ENCODE assay signal across 8 cellular contexts in the genomic region with DNA sequence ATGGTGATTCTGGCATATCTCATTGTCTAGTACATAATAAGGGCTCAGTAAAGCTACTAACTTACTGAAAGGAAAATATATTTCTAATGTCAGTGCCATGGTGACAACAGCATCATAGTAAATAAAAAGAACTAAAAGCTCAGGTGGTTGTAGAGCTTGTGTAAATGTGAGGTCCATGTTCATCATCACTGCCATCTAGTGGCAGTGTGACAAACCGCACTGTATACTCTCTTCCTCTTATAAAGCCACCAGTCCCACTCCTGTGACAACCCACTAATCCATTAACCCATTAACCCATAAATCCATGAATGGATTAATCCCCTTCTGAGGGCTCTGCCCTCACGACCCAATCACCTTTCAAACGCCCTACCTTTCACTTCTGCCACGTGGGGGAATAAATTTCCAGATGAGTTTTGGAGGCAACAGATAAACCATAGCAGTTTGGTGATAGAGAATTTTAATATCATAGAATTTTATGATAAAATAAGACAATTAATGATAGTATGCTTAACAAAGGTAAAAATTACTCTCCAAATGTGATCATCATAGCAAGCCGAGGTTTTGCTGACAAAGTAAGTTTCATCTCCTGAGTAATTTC.
DNase-seq lines count a peak whose midpoint lies in the region; ATAC-seq and TF ChIP-seq lines count a peak whose summit lies in the region.

No MANE protein-coding gene starts in this region.

- H3K36me3 Mint-ChIP-seq in HFFc6 (ENCODE audit: low read depth) (no peaks in the 10 kb centered on the region), chondrocyte (ENCODE audit: low read depth) (no peaks in the 10 kb centered on the region)

- POLR2A ChIA-PET in AG04449 (lab: Yijun Ruan, JAX), result no interaction called here

- H3K4me1 Mint-ChIP-seq in HFFc6 (ENCODE audit: low read depth), result no peaks in the 10 kb centered on the region
- no peaks in the 10 kb centered on the region for H3K4me1 Mint-ChIP-seq in chondrocyte (ENCODE audit: low read depth)

- H3K9me3 Mint-ChIP-seq in HFFc6 (no peaks in the 10 kb centered on the region), chondrocyte (ENCODE audit: low read depth) (peaks cover 2% of the 10 kb centered on the region)

- no peak overlapping the region for H3K27ac Mint-ChIP-seq in HFFc6
- no peak overlapping the region for H3K27ac Mint-ChIP-seq in chondrocyte (ENCODE audit: unreplicated experiment)

- H3K27me3 Mint-ChIP-seq in HFFc6 (ENCODE audit: insufficient read depth), result peaks cover 6% of the 10 kb centered on the region
- peaks cover 17% of the 10 kb centered on the region for H3K27me3 Mint-ChIP-seq in chondrocyte (ENCODE audit: low read depth)

- no peaks in the 10 kb centered on the region for H3K4me1 ChIP-seq in left lung

- H3K9ac ChIP-seq in SK-N-MC (ENCODE audit: insufficient read length), result no peak overlapping the region

- DNase-seq in AG04449 (ENCODE audit: low read depth, low spot score) (no peak), HFFc6 (peak; percentile 30), M059J (ENCODE audit: low read depth) (peak; percentile 49), SK-N-MC (ENCODE audit: low read depth, low spot score) (peak; percentile 8), chondrocyte (ENCODE audit: low spot score) (no peak), left lung (no peak), superior temporal gyrus (ENCODE audit: extremely low spot score) (peak; percentile 79)

- TF ChIP-seq CTCF in AG04449 (IDR thresholded peaks at IDR 0.05; ENCODE audit: insufficient read depth, low read length, missing control alignments) (peak; percentile 77), GM12873 (IDR thresholded peaks at IDR 0.05; ENCODE audit: insufficient read depth, low read depth, low read length, missing control alignments) (peak; percentile 89), HFFc6 (IDR thresholded peaks at IDR 0.05) (peak; percentile 90), chondrocyte (IDR thresholded peaks at IDR 0.05) (peak; percentile 91), left lung (IDR thresholded peaks at IDR 0.05) (peak; percentile 77 to 82)

- ATAC-seq in left lung, result peak; percentile 94

- H3K4me3 ChIP-seq in AG04449 (ENCODE audit: low read depth, low read length), result no peak overlapping the region
- no peak overlapping the region for H3K4me3 ChIP-seq in SK-N-MC
- H3K4me3 ChIP-seq in left lung, result no peak overlapping the region

- no peaks in the 10 kb centered on the region for H3K27me3 ChIP-seq in left lung

- H3K36me3 ChIP-seq in SK-N-MC (ENCODE audit: insufficient read depth, low read length) (no peaks in the 10 kb centered on the region), left lung (no peaks in the 10 kb centered on the region)

- H3K9me3 ChIP-seq in SK-N-MC (ENCODE audit: low read depth, low read length), result no peaks in the 10 kb centered on the region
- peaks cover 0 to 3% of the 10 kb centered on the region in 2 donors for H3K9me3 ChIP-seq in left lung

- H3K27ac ChIP-seq in SK-N-MC, result no peak overlapping the region
- H3K27ac ChIP-seq in left lung, result no peak overlapping the region

- CTCF ChIA-PET in AG04449 (lab: Yijun Ruan, JAX), result interaction anchor here (0.6 to 1.8 kb wide), 4 partner anchors 9 to 1382 kb away, joined by 3 to 9 read pairs (median 5); no protein-coding TSS in a partner anchor

- H3K4me3 Mint-ChIP-seq in HFFc6, result no peak overlapping the region
- no peak overlapping the region for H3K4me3 Mint-ChIP-seq in chondrocyte (ENCODE audit: unreplicated experiment)

- intact Hi-C loops in left lung (cut with DNase I), result no loop called here

Comparison
In these comparisons a context has a peak if more than half of its experiments do, and no peak if none do; other contexts are left out.
1. DNase-seq: peak in HFFc6 (single experiment), M059J (single experiment), SK-N-MC (single experiment) and superior temporal gyrus (single experiment); none in AG04449 (single experiment), chondrocyte (single experiment) and left lung (0 of 2).
2. Peak in every context shown above with its lines, with median percentiles within 50 percentile points of each other: CTCF ChIP-seq.